ENCODE assay signal across 14 cellular contexts in the genomic region with DNA sequence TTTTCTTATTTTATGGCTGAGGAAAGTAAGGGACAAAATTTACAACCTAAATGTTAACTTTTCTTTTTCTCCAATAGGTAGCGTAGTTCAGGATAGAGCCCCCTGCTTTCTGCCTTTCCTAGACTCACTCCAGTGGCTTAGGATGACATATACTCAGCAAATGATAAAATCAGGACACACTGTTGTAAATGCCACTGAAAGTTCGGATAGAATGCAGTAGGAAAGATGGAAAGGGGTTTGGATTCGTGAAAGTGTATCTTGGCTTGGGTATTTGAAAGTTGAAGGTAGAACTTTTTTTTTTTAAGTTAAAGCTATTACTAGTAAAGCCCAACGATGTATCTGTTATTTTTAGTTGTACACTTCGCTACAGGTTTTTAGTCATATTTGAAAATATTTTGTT.
"Had no signal": no experiment of that assay in that cellular context is flagged by ENCODE, and none has a peak within 500 bp of the region (broad histone marks: within the 10 kb centered on the region; RNA-seq: fewer than 3 reads in every experiment).

No MANE protein-coding gene starts in this region.

- H3K27me3 ChIP-seq: ascending aorta, colonic mucosa, gastroesophageal sphincter, upper lobe of left lung had no signal

- H3K9me3 ChIP-seq: ascending aorta, colonic mucosa, gastroesophageal sphincter, psoas muscle, upper lobe of left lung had no signal

- ATAC-seq: activated CD4-positive, CD25-positive, alpha-beta regulatory T cell treated with anti-CD3 and anti-CD28 coated beads, Interleukin-2, amount 50 U/mL, for 24 hours; gastroesophageal sphincter; left ventricle myocardium superior; psoas muscle; sciatic nerve had no signal

- H3K4me1 ChIP-seq: ascending aorta, colonic mucosa, psoas muscle had no signal

- H3K27ac ChIP-seq: ascending aorta, colonic mucosa, gastroesophageal sphincter, psoas muscle, upper lobe of left lung had no signal

- H3K36me3 ChIP-seq: ascending aorta, colonic mucosa, upper lobe of left lung had no signal

- DNase-seq: activated gamma-delta T cell treated with Interleukin-2 at 50 U/mL for 16 hours; activated T-cell treated with anti-CD3 and anti-CD28 coated beads, Interleukin-2, amount 50 U/mL, for 1 hour; colonic mucosa; effector CD4-positive, alpha-beta T cell; left ventricle myocardium superior; psoas muscle; stimulated activated CD4-positive, alpha-beta T cell treated with anti-CD3 and anti-CD28 coated beads, Interleukin-2, amount 100 ng/mL, for 24 hours; stimulated activated naive CD4-positive, alpha-beta T cell; substantia nigra; upper lobe of left lung had no signal

- H3K4me3 ChIP-seq: ascending aorta, colonic mucosa, gastroesophageal sphincter, psoas muscle, upper lobe of left lung had no signal
